ENCODE assay signal across 31 cellular contexts in the genomic region with DNA sequence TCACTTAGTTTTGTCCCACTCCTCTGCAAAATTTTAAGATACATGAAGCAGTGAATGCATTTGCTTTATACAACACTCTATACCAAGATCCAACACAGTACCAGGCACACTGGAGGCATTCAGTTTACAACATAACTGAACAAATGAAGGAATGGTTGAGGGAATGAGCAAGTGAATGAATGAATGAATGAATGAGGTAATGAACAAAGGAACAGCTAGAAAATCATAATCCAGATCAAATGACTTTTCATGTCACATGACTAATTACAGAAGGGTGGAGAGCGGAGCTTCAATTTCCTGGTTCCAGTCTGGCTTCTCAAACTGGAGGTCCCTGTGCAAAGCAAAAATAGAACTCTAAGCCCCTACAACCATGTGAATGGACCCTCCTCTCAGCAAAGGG.
"Had no signal": no experiment of that assay in that cellular context is flagged by ENCODE, and none has a peak within 500 bp of the region (broad histone marks: within the 10 kb centered on the region; RNA-seq: fewer than 3 reads in every experiment).

No MANE protein-coding gene starts in this region.

- H3K9me3 ChIP-seq: ascending aorta, breast epithelium, colonic mucosa, heart right ventricle had no signal

- H3K36me3 Mint-ChIP-seq: activated naive CD4-positive, alpha-beta T cell treated with anti-CD3 and anti-CD28 coated beads, Interleukin-2, amount 50 U/mL, for 24 hours; brain had no signal

- H3K36me3 ChIP-seq: ascending aorta, breast epithelium, cardiac muscle cell, colonic mucosa, heart right ventricle, WERI-Rb-1 had no signal

- H3K4me3 ChIP-seq: ascending aorta, cardiac muscle cell, colonic mucosa, heart right ventricle had no signal

- FAIRE-seq: frontal cortex had no signal

- ATAC-seq: activated CD4-positive, CD25-positive, alpha-beta regulatory T cell treated with anti-CD3 and anti-CD28 coated beads, Interleukin-2, amount 50 U/mL, for 24 hours; activated CD8-positive, alpha-beta T cell treated with anti-CD3 and anti-CD28 coated beads for 36 hours; activated T-cell treated with anti-CD3 and anti-CD28 coated beads, Interleukin-2, amount 50 U/mL, for 4 hours; activated T-helper 17 cell treated with anti-CD3 and anti-CD28 coated beads, Interleukin-2, amount 50 U/mL, for 72 hours; T-helper 17 cell had no signal

- H3K4me1 Mint-ChIP-seq: activated B cell treated with CpG ODN at 0.5 μM for 24 hours; activated naive CD4-positive, alpha-beta T cell treated with anti-CD3 and anti-CD28 coated beads, Interleukin-2, amount 50 U/mL, for 24 hours; activated naive CD8-positive, alpha-beta T cell treated with anti-CD3 and anti-CD28 coated beads, Interleukin-2, amount 10 ng/mL, durations not matched to agents 7 days and 5 days; activated T-helper 17 cell treated with anti-CD3 and anti-CD28 coated beads, Interleukin-2, amount 50 U/mL, for 72 hours; T-helper 17 cell had no signal

- H3K9me3 Mint-ChIP-seq: activated B cell treated with CpG ODN at 0.5 μM for 24 hours; activated CD8-positive, alpha-beta T cell treated with anti-CD3 and anti-CD28 coated beads for 36 hours; activated naive CD4-positive, alpha-beta T cell treated with anti-CD3 and anti-CD28 coated beads for 36 hours; activated naive CD4-positive, alpha-beta T cell treated with anti-CD3 and anti-CD28 coated beads, Interleukin-2, amount 50 U/mL, for 24 hours; activated T-cell treated with anti-CD3 and anti-CD28 coated beads, Interleukin-2, amount 50 U/mL, for 4 hours; T-helper 2 cell treated with Interferon-gamma antibody and Interleukin-4, amounts not matched to agents 5 μg/mL and 100 μg/mL, for 36 hours had no signal

- H3K27me3 ChIP-seq: ascending aorta, breast epithelium, cardiac muscle cell, colonic mucosa, heart right ventricle had no signal

- H3K27me3 Mint-ChIP-seq: brain had no signal

- H3K27ac Mint-ChIP-seq: activated B cell treated with CpG ODN at 0.5 μM for 24 hours; activated CD8-positive, alpha-beta T cell treated with anti-CD3 and anti-CD28 coated beads for 36 hours; activated naive CD4-positive, alpha-beta T cell treated with anti-CD3 and anti-CD28 coated beads for 36 hours; activated naive CD4-positive, alpha-beta T cell treated with anti-CD3 and anti-CD28 coated beads, Interleukin-2, amount 50 U/mL, for 24 hours; activated naive CD8-positive, alpha-beta T cell treated with anti-CD3 and anti-CD28 coated beads, Interleukin-2, amount 10 ng/mL, durations not matched to agents 7 days and 5 days; activated T-helper 17 cell treated with anti-CD3 and anti-CD28 coated beads, Interleukin-2, amount 50 U/mL, for 72 hours; T-helper 17 cell; T-helper 2 cell treated with Interferon-gamma antibody and Interleukin-4, amounts not matched to agents 5 μg/mL and 100 μg/mL, for 36 hours had no signal

- H3K27ac ChIP-seq: ascending aorta, cardiac muscle cell, colonic mucosa, WERI-Rb-1 had no signal

- H3K4me3 Mint-ChIP-seq: activated B cell treated with CpG ODN at 0.5 μM for 24 hours; activated CD8-positive, alpha-beta T cell treated with anti-CD3 and anti-CD28 coated beads for 36 hours; activated naive CD4-positive, alpha-beta T cell treated with anti-CD3 and anti-CD28 coated beads for 36 hours; activated naive CD4-positive, alpha-beta T cell treated with anti-CD3 and anti-CD28 coated beads, Interleukin-2, amount 50 U/mL, for 24 hours; activated naive CD8-positive, alpha-beta T cell treated with anti-CD3 and anti-CD28 coated beads, Interleukin-2, amount 10 ng/mL, durations not matched to agents 7 days and 5 days; activated T-cell treated with anti-CD3 and anti-CD28 coated beads, Interleukin-2, amount 50 U/mL, for 4 hours; activated T-helper 17 cell treated with anti-CD3 and anti-CD28 coated beads, Interleukin-2, amount 50 U/mL, for 72 hours; brain; T-helper 17 cell; T-helper 2 cell treated with Interferon-gamma antibody and Interleukin-4, amounts not matched to agents 5 μg/mL and 100 μg/mL, for 36 hours had no signal

- DNase-seq: activated B cell treated with CpG ODN at 0.5 μM for 24 hours; activated CD4-positive, alpha-beta T cell treated with anti-CD3 and anti-CD28 coated beads for 48 hours; activated CD4-positive, alpha-beta T cell treated with anti-CD3 and anti-CD28 coated beads, Interleukin-2, amount 50 U/mL, for 1 hour; activated CD4-positive, alpha-beta T cell treated with anti-CD3 and anti-CD28 coated beads, Interleukin-2, amount 50 U/mL, for 48 hours; activated CD8-positive, alpha-beta memory T cell treated with anti-CD3 and anti-CD28 coated beads for 24 hours; activated CD8-positive, alpha-beta T cell treated with anti-CD3 and anti-CD28 coated beads for 36 hours; activated effector memory CD4-positive, alpha-beta T cell treated with Interleukin-2 at 50 U/mL for 16 hours; activated gamma-delta T cell treated with Interleukin-2 at 50 U/mL for 16 hours; activated naive CD4-positive, alpha-beta T cell treated with anti-CD3 and anti-CD28 coated beads for 36 hours; activated naive CD8-positive, alpha-beta T cell treated with anti-CD3 and anti-CD28 coated beads, Interleukin-2, amount 10 ng/mL, durations not matched to agents 7 days and 5 days; activated T-cell treated with anti-CD3 and anti-CD28 coated beads, Interleukin-2, amount 50 U/mL, for 4 hours; central memory CD4-positive, alpha-beta T cell; cerebellar nuclear complex; colonic mucosa; effector CD8-positive, alpha-beta T cell; foreskin fibroblast; glutamatergic neuron; heart right ventricle; T-helper 1 cell; T-helper 17 cell; T1000; WERI-Rb-1 had no signal

- H3K4me1 ChIP-seq: breast epithelium, colonic mucosa had no signal
